ENCODE assay signal across 8 cellular contexts in the genomic region with DNA sequence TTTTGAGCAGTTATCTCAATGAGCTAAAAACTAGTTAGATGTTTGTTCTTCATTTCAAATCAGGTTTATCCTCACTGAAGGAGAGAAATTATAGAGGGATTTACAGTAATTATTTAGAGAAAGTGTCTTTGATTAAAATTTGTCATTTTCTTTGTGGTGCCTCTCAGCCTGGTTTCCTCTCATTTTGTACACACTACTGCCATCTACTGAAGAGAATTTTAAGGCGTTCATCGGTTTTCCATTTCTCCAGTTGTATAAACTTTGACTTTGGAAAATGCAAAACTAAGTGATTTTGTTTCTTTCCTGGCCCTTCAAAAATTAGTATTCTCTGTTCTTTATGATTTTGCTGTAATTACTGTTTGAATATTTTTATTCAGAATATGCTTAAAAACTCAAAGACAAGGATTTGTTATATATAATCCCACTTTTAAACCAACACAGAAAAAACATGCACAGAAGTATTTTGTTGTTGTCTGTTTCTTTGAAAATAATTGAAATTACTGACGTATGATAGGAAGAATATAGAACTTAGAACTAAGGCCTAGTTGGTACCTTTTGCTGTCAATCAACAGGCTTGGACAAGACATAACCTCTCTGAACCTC. TPM values are rescaled to one million over a fixed set of nuclear protein-coding genes. Genes with fewer than 3 reads are reported as not detected.
DNase-seq lines count a peak whose midpoint lies in the region; ATAC-seq and TF ChIP-seq lines count a peak whose summit lies in the region.

No MANE protein-coding gene starts in this region.

- H3K9me3 ChIP-seq in RWPE2 (ENCODE audit: severe bottlenecking) (no peaks in the 10 kb centered on the region), spleen (peaks cover 0 to 10% (median 0%) of the 10 kb centered on the region in 8 donors)

- TF ChIP-seq CTCF in RWPE2 (IDR thresholded peaks at IDR 0.05; ENCODE audit: poor library complexity, severe bottlenecking), result peak; percentile 85
- peak; percentile 71 for TF ChIP-seq CTCF in fibroblast of villous mesenchyme (IDR thresholded peaks at IDR 0.05; ENCODE audit: insufficient read depth, low read depth, low read length)
- peak in 7 of 11 experiments; percentile 19 to 41 (median 28) for TF ChIP-seq CTCF in spleen (IDR thresholded peaks at IDR 0.05 in 8 of 11, conservative IDR thresholded peaks at IDR 0.05 in 3 of 11)

- H3K27me3 Mint-ChIP-seq in activated T-helper 2 cell treated with anti-CD3 and anti-CD28 coated beads, Interferon-gamma antibody, Interleukin-2, Interleukin-4, amounts not matched to agents 10 μg/mL and 5 μg/mL and 100 μg/mL, durations not matched to agents 14 hours and 24 hours and 36 hours (ENCODE audit: low read depth), result peaks cover 11% of the 10 kb centered on the region

- 0 out of 3 replicates have a peak, but pooled peaks have one; percentile 38 for ATAC-seq in RWPE2 (ENCODE audit: low read depth)
- no peak for ATAC-seq in HG03460 (IDR thresholded peaks at IDR 0.05; ENCODE audit: unreplicated experiment)
- no peak for ATAC-seq in sciatic nerve

- no peak overlapping the region for H3K4me3 Mint-ChIP-seq in activated T-helper 2 cell treated with anti-CD3 and anti-CD28 coated beads, Interferon-gamma antibody, Interleukin-2, Interleukin-4, amounts not matched to agents 10 μg/mL and 5 μg/mL and 100 μg/mL, durations not matched to agents 14 hours and 24 hours and 36 hours (ENCODE audit: low read depth)

- H3K36me3 ChIP-seq in H7 (replicated peaks; ENCODE audit: control insufficient read depth, insufficient read depth, low read length) (peaks cover 1% of the 10 kb centered on the region; the same call in 1 of the 2 replicates), RWPE2 (ENCODE audit: low read depth) (no peaks in the 10 kb centered on the region), spleen (no peaks in the 10 kb centered on the region)

- no peaks in the 10 kb centered on the region for H3K4me1 Mint-ChIP-seq in activated T-helper 2 cell treated with anti-CD3 and anti-CD28 coated beads, Interferon-gamma antibody, Interleukin-2, Interleukin-4, amounts not matched to agents 10 μg/mL and 5 μg/mL and 100 μg/mL, durations not matched to agents 14 hours and 24 hours and 36 hours (ENCODE audit: low read depth)

- no peak overlapping the region for H3K27ac ChIP-seq in RWPE2 (ENCODE audit: poor library complexity, severe bottlenecking)
- H3K27ac ChIP-seq in spleen, result no peak overlapping the region

- DNase-seq in AG08395 (ENCODE audit: low spot score), result peak; percentile 41
- DNase-seq in H7, result peak; percentile 21
- DNase-seq in RWPE2 (ENCODE audit: low spot score), result no peak
- DNase-seq in fibroblast of villous mesenchyme (ENCODE audit: low read depth), result peak; percentile 51
- no peak for DNase-seq in spleen
- no peak for DNase-seq in activated T-helper 2 cell treated with anti-CD3 and anti-CD28 coated beads, Interferon-gamma antibody, Interleukin-2, Interleukin-4, amounts not matched to agents 10 μg/mL and 5 μg/mL and 100 μg/mL, durations not matched to agents 14 hours and 24 hours and 36 hours (ENCODE audit: low spot score)
- no peak for DNase-seq in sciatic nerve (ENCODE audit: low spot score)

- no peaks in the 10 kb centered on the region for H3K27me3 ChIP-seq in H7 (ENCODE audit: control insufficient read depth, insufficient read depth, low read length)
- no peaks in the 10 kb centered on the region for H3K27me3 ChIP-seq in RWPE2 (ENCODE audit: insufficient read depth, poor library complexity, severe bottlenecking)
- no peaks in the 10 kb centered on the region for H3K27me3 ChIP-seq in spleen (replicated peaks in 1 of 7)

- 20 to 34% (median 31%) methylated on average over 3 of the region's 3 CpGs for WGBS in spleen, 5 donors

- TF ChIP-seq POLR2A in spleen (IDR thresholded peaks at IDR 0.05), result no peak

- H3K36me3 Mint-ChIP-seq in activated T-helper 2 cell treated with anti-CD3 and anti-CD28 coated beads, Interferon-gamma antibody, Interleukin-2, Interleukin-4, amounts not matched to agents 10 μg/mL and 5 μg/mL and 100 μg/mL, durations not matched to agents 14 hours and 24 hours and 36 hours (ENCODE audit: low read depth), result no peaks in the 10 kb centered on the region

- no peak overlapping the region for H3K27ac Mint-ChIP-seq in activated T-helper 2 cell treated with anti-CD3 and anti-CD28 coated beads, Interferon-gamma antibody, Interleukin-2, Interleukin-4, amounts not matched to agents 10 μg/mL and 5 μg/mL and 100 μg/mL, durations not matched to agents 14 hours and 24 hours and 36 hours

- H3K9me3 Mint-ChIP-seq in activated T-helper 2 cell treated with anti-CD3 and anti-CD28 coated beads, Interferon-gamma antibody, Interleukin-2, Interleukin-4, amounts not matched to agents 10 μg/mL and 5 μg/mL and 100 μg/mL, durations not matched to agents 14 hours and 24 hours and 36 hours, result no peaks in the 10 kb centered on the region

- H3K4me3 ChIP-seq in H7 (ENCODE audit: insufficient read depth, low read depth, low read length) (no peak overlapping the region), RWPE2 (ENCODE audit: severe bottlenecking) (no peak overlapping the region), fibroblast of villous mesenchyme (ENCODE audit: low read depth, low read length) (no peak overlapping the region), spleen (no peak overlapping the region)

- H3K4me1 ChIP-seq in RWPE2 (ENCODE audit: insufficient read depth, poor library complexity, severe bottlenecking), result no peaks in the 10 kb centered on the region
- peaks cover 0 to 9% (median 4%) of the 10 kb centered on the region in 6 donors for H3K4me1 ChIP-seq in spleen

- intact Hi-C loops in spleen (cut with DNase I; ENCODE audit: low total_unique reads), result loop anchor here (10.0 kb wide), 1 partner anchor 552 kb away; no protein-coding TSS in a partner anchor
- intact Hi-C loops in activated T-helper 2 cell treated with anti-CD3 and anti-CD28 coated beads, Interferon-gamma antibody, Interleukin-2, Interleukin-4, amounts not matched to agents 10 μg/mL and 5 μg/mL and 100 μg/mL, durations not matched to agents 14 hours and 24 hours and 36 hours (cut with micrococcal nuclease), result loop anchor here (1.0 to 2.0 kb wide), 2 partner anchors 458 to 558 kb away; no protein-coding TSS in a partner anchor
- intact Hi-C loops in sciatic nerve (cut with DNase I), result no loop called here

RNA-seq across cellular contexts. Expression of gene ANXA3, which starts 34.4 kb away (rescaled TPM):
- total RNA-seq in H7 (2014; rRNA removed; shearing (Covaris generic)), result 30.7 and 37.9 TPM in 2 replicates
- total RNA-seq in fibroblast of villous mesenchyme (27.4 and 50.1 TPM in 2 replicates), spleen (100 to 1,000 TPM in 1 of 7 donors, 10 to 100 TPM in 6; 29.0 to 119 (median 50.7) TPM), sciatic nerve (109 TPM)
- polyA plus RNA-seq in spleen, result 10 to 100 TPM in 2 of 3 donors, 1 to 10 TPM in 1; 7.0 to 31.7 (median 13.5) TPM
- not detected in 2 replicates for total RNA-seq in activated T-helper 2 cell treated with anti-CD3 and anti-CD28 coated beads, Interferon-gamma antibody, Interleukin-2, Interleukin-4, amounts not matched to agents 10 μg/mL and 5 μg/mL and 100 μg/mL, durations not matched to agents 14 hours and 24 hours and 36 hours

Comparison
In these comparisons a context has a peak if more than half of its experiments do, and no peak if none do; other contexts are left out.
1. DNase-seq: peak in AG08395 (single experiment), H7 (single experiment) and fibroblast of villous mesenchyme (single experiment); none in RWPE2 (single experiment), spleen (single experiment), activated T-helper 2 cell treated with anti-CD3 and anti-CD28 coated beads, Interferon-gamma antibody, Interleukin-2, Interleukin-4, amounts not matched to agents 10 μg/mL and 5 μg/mL and 100 μg/mL, durations not matched to agents 14 hours and 24 hours and 36 hours (single experiment) and sciatic nerve (single experiment).
2. CTCF ChIP-seq: peak in every context shown above with its lines; median percentile 85 in RWPE2; 71 in fibroblast of villous mesenchyme; 28 in spleen.
3. RNA of gene ANXA3, which starts 34.4 kb away (total RNA-seq): 109 TPM in sciatic nerve (single experiment), 29.0 to 119 TPM in spleen, 27.4 to 50.1 TPM in fibroblast of villous mesenchyme and 30.7 to 37.9 TPM in H7; not detected in activated T-helper 2 cell treated with anti-CD3 and anti-CD28 coated beads, Interferon-gamma antibody, Interleukin-2, Interleukin-4, amounts not matched to agents 10 μg/mL and 5 μg/mL and 100 μg/mL, durations not matched to agents 14 hours and 24 hours and 36 hours; every median in the first group is over 10 times any median in the second.